In the genomic region with DNA sequence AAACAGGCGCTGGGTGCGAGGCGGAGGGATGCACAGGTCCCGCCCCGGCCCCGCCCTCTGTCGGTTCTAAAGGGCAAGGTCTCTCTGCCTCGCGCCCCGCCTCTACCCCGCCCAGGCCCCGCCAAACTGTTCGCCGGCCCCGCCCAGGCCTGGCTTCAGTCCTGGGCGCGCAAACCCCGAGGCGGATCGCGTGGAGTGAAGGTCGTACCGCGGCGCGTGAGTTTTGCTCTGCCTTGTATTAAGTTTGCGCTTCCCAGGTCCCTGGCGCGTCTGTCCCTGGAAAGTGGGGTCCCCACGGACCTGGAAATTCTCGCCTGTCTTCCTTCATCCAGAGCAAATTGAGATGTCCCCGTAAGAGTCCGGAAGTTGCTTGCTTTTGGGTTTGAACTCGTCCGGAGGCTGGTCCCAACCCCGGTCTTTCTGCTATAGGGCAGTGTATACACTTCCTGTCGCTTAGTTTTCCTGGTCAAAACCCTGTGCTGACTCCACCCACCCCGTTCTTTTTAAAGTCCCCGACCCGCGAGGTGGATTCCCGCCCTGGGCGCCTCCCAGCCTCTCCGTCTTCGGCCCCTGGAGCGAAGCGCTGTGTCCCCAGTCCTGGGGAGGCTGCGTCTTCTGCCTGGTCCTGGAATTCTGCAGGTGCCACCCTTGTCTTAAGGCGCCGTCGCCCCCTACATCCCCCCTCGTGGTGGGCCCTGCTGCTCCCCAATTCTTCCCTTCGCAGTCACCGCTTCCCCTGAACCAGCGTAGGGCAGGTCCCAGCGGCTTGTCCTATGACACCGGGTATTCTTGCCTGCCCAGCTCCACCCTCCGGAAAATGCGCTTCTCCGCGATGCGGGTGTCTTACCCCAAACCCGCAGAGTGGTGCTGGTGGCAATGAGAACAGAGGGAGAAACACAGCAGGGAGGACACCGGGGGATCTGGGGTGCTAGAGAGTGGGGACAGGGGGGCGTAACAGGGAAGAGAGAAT, we compare ENCODE assay signal across 9 cellular contexts. TPM values are rescaled to one million over a fixed set of nuclear protein-coding genes. Genes with fewer than 3 reads are reported as not detected.
DNase-seq lines count a peak whose midpoint lies in the region; ATAC-seq, FAIRE-seq and TF ChIP-seq lines count a peak whose summit lies in the region.
"Had no signal": no experiment of that assay in that cellular context is flagged by ENCODE, and none has a peak within 500 bp of the region (broad histone marks: within the 10 kb centered on the region; RNA-seq: fewer than 3 reads in every experiment).

No MANE protein-coding gene starts in this region.

- intact Hi-C loops in head of caudate nucleus (cut with DNase I) = no loop called here
- intact Hi-C loops in pancreas (cut with DNase I) = no loop called here

- H3K4me3 ChIP-seq in HEK293 (ENCODE audit: low read depth, low read length) = peak overlapping the region; percentile 11
- peak overlapping the region; percentile 51 to 61 (median 56) for H3K4me3 ChIP-seq in Peyer's patch
- peak overlapping the region in 3 of 4 donors; percentile 8 to 31 (median 10) for H3K4me3 ChIP-seq in pancreas
- H3K4me3 ChIP-seq in suprapubic skin = peak overlapping the region; percentile 70

- TF ChIP-seq POLR2A in Peyer's patch (IDR thresholded peaks at IDR 0.05) (no peak), suprapubic skin (IDR thresholded peaks at IDR 0.05) (no peak)

- H3K4me1 ChIP-seq in HEK293 (ENCODE audit: control insufficient read depth, insufficient read depth, low read length) = no peaks in the 10 kb centered on the region
- no peaks in the 10 kb centered on the region for H3K4me1 ChIP-seq in Peyer's patch
- no peaks in the 10 kb centered on the region for H3K4me1 ChIP-seq in pancreas
- peaks cover 9% of the 10 kb centered on the region for H3K4me1 ChIP-seq in suprapubic skin

- WGBS in pancreas, 2 donors = 40 to 41% methylated on average over 65 of the region's 65 CpGs
- 1% methylated on average over 40 of the region's 65 CpGs for WGBS in suprapubic skin

- DNase-seq in G401 (ENCODE audit: low spot score) (peak; percentile 94), Peyer's patch (peak; percentile 76 to 95 (median 94)), head of caudate nucleus (peak; percentile 58 to 95 (median 88)), pancreas (peak; percentile 44 to 78 (median 69)), suprapubic skin (ENCODE audit: low spot score in 2 of 2) (peak; percentile 93 to 95), NCI-H1694 treated with DMSO at 0.1 percent for 48 hours (lab: John Stamatoyannopoulos, UW) (no peak)
- DNase-seq in activated naive CD4-positive, alpha-beta T cell treated with anti-CD3 and anti-CD28 coated beads, Interleukin-2, amount 50 U/mL, for 16 hours = peak; percentile 91

- no peaks in the 10 kb centered on the region for H3K9me3 ChIP-seq in HEK293 (ENCODE audit: control insufficient read depth, insufficient read depth, low read depth, low read length)
- H3K9me3 ChIP-seq in Peyer's patch = peaks cover 0 to 26% (median 0%) of the 10 kb centered on the region in 4 donors
- H3K9me3 ChIP-seq in pancreas = no peaks in the 10 kb centered on the region
- H3K9me3 ChIP-seq in suprapubic skin = no peaks in the 10 kb centered on the region

- H3K36me3 ChIP-seq in HEK293 (ENCODE audit: control insufficient read depth in 2 of 2, insufficient read depth in 1 of 2, low read length in 2 of 2) (peaks cover 0 to 19% of the 10 kb centered on the region in 2 experiments; a peak in 1 of 3 replicates), Peyer's patch (peaks cover 0 to 39% (median 0%) of the 10 kb centered on the region in 3 donors), pancreas (peaks cover 0 to 9% (median 0%) of the 10 kb centered on the region in 3 donors), suprapubic skin (peaks cover 17% of the 10 kb centered on the region)

- TF ChIP-seq EP300 in suprapubic skin (IDR thresholded peaks at IDR 0.05) = no peak

- ATAC-seq in pancreas = peak; percentile 77 to 98 (median 95)
- ATAC-seq: Panc1 had no signal

- H3K27ac ChIP-seq in HEK293 (ENCODE audit: extremely low read depth, low read depth, low read length) = no peak overlapping the region
- peak overlapping the region; percentile 65 to 82 (median 74) for H3K27ac ChIP-seq in Peyer's patch
- H3K27ac ChIP-seq in pancreas = peak overlapping the region in 1 of 4 donors; percentile 19
- peak overlapping the region; percentile 82 for H3K27ac ChIP-seq in suprapubic skin

- H3K27me3 ChIP-seq in Peyer's patch (no peaks in the 10 kb centered on the region), pancreas (no peaks in the 10 kb centered on the region), suprapubic skin (no peaks in the 10 kb centered on the region)

- in situ Hi-C loops in G401 (cut with HindIII; ENCODE audit: low sequenced_read_pairs) = no loop called here

- POLR2A ChIA-PET in HEK293 (lab: Yijun Ruan, JAX) = no interaction called here

- CTCF ChIA-PET in HEK293 (lab: Yijun Ruan, JAX) = no interaction called here

- no peak for TF ChIP-seq CTCF in HEK293 (tag by site-specific recombination; IDR thresholded peaks at IDR 0.05)
- peak in 1 of 6 experiments; percentile 38 for TF ChIP-seq CTCF in Peyer's patch (IDR thresholded peaks at IDR 0.05)
- no peak for TF ChIP-seq CTCF in pancreas (IDR thresholded peaks at IDR 0.05)
- peak in 1 of 2 donors; percentile 32 for TF ChIP-seq CTCF in suprapubic skin (IDR thresholded peaks at IDR 0.05)

- no peak for FAIRE-seq in pancreas (lab: Jason Lieb, UNC)

TF ChIP-seq in HEK293, 187 proteins besides CTCF, POLR2A, EP300 and RAD21:
- TF ChIP-seq ZNF169 (tag by site-specific recombination; IDR thresholded peaks at IDR 0.05) (no peak), ZNF23 (tag by site-specific recombination; IDR thresholded peaks at IDR 0.05; ENCODE audit: borderline replicate concordance) (no peak)
TF ChIP-seq in HEK293: peak in this region for 0.

RNA-seq across cellular contexts. Expression of a gene that starts 8.6 kb away (rescaled TPM):
- 4.2 and 4.5 TPM in 2 replicates for total RNA-seq in G401 (2014; rRNA removed; shearing (Covaris generic))
- total RNA-seq in Peyer's patch = 10 to 100 TPM; 30.5 to 56.9 (median 42.0) TPM
- total RNA-seq in pancreas = 10 to 100 TPM in 5 of 6 donors, 1 to 10 TPM in 1; 9.0 to 17.1 (median 10.9) TPM
- 1 to 10 TPM; 3.6 to 4.0 TPM for polyA plus RNA-seq in pancreas
- total RNA-seq in suprapubic skin = 10 to 100 TPM; 15.4 to 33.8 (median 18.4) TPM

RNA-seq across cellular contexts. Expression of a gene that starts 34.0 kb away (rescaled TPM):
- total RNA-seq in G401 (2014; rRNA removed; shearing (Covaris generic)) = 1.1 and 1.2 TPM in 2 replicates
- total RNA-seq in Peyer's patch = 10 to 100 TPM; 21.0 to 36.7 (median 34.7) TPM
- 10 to 100 TPM in 1 of 6 donors, 1 to 10 TPM in 5; 4.6 to 13.6 (median 7.4) TPM for total RNA-seq in pancreas
- polyA plus RNA-seq in pancreas = 1 to 10 TPM; 4.2 to 6.6 TPM
- total RNA-seq in suprapubic skin = 10 to 100 TPM; 11.7 to 16.2 (median 12.6) TPM

Comparison
In these comparisons a context has a peak if more than half of its experiments do, and no peak if none do; other contexts are left out.
1. H3K4me3 ChIP-seq: peak in every context shown above with its lines; median percentile 70 in suprapubic skin; 56 in Peyer's patch; 11 in HEK293; 10 in pancreas.